ENCODE assay signal across 10 cellular contexts in the genomic region with DNA sequence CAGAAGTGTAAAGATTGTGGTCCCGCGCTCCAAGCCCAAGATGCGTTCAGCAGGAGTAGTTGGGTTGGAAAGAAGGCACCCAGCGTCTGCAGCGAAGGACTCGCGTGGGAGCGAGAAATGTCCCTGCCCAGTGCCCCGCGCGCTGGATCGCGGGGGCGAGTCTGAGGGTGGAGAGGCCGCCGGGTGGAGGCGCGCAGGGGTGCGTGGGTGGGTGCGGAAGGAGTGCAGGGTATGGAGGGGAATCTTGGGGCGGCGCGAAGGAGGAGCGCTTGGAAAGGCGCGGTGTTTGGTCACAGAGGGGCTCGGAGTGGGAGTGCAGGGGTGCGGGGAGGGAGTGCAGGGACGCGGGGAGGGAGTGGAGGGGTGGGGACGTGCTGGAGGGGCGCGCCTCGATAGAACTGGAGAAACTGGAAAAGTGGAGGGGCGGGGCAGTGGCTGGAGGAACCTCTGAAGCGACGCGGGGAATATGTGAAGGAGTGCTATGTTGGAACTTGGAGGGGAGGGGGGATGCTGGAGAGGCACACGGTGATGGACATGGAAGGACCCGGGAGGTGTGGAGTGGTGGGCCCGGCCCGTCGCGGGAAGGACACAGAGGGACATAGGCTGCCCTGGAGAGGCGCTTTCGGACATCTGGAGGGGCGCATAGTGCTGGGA. TPM values are rescaled to one million over a fixed set of nuclear protein-coding genes. Genes with fewer than 3 reads are reported as not detected.
A peak's percentile ranks its signal among the peaks of the same experiment; 100 is the strongest.
DNase-seq lines count a peak whose midpoint lies in the region; ATAC-seq, FAIRE-seq and TF ChIP-seq lines count a peak whose summit lies in the region.
"Had no signal": no experiment of that assay in that cellular context is flagged by ENCODE, and none has a peak within 500 bp of the region (broad histone marks: within the 10 kb centered on the region; RNA-seq: fewer than 3 reads in every experiment).

No MANE protein-coding gene starts in this region.

- no TSS peak for BruUV-seq in PC-9 (replicated peaks; lab: Mats Ljungman, UMichigan)

- H3K4me3 ChIP-seq in BJ (ENCODE audit: low read depth, low read length) (peak overlapping the region; percentile 39), gastroesophageal sphincter (peak overlapping the region; percentile 6 to 52), PC-9 (no peak overlapping the region)

- no peaks in the 10 kb centered on the region for H3K9me2 ChIP-seq in PC-9 (ENCODE audit: insufficient read depth)

- POLR2A ChIA-PET in BJ (lab: Charles Lee) (no interaction called here), PC-9 (lab: Charles Lee; ENCODE audit: unreplicated experiment) (no interaction called here)

- peaks cover 4% of the 10 kb centered on the region for H3K27me3 ChIP-seq in BJ (ENCODE audit: control insufficient read depth, insufficient read depth, low read length)
- peaks cover 38% of the 10 kb centered on the region for H3K27me3 ChIP-seq in gastroesophageal sphincter
- peaks cover 21% of the 10 kb centered on the region for H3K27me3 ChIP-seq in PC-9 (ENCODE audit: insufficient read depth, low read depth)

- H3K27ac ChIP-seq in gastroesophageal sphincter (peak overlapping the region in 2 of 4 donors; percentile 16 to 52), PC-9 (no peak overlapping the region)

- WGBS in gastroesophageal sphincter (ENCODE audit: low coverage in 1 of 2), 2 donors, result 0 to 1% methylated on average over 14 to 20 of the region's 47 CpGs

- H3K36me3 ChIP-seq in BJ (ENCODE audit: control insufficient read depth, insufficient read depth, low read length) (no peaks in the 10 kb centered on the region), gastroesophageal sphincter (no peaks in the 10 kb centered on the region), PC-9 (ENCODE audit: low read depth) (no peaks in the 10 kb centered on the region)

- DNase-seq in BJ (ENCODE audit: low read depth) (no peak), NCI-H526 (lab: John Stamatoyannopoulos, UW) (peak; percentile 15 to 78), osteocyte (ENCODE audit: extremely low spot score, unreplicated experiment) (no peak), GM12892 (ENCODE audit: insufficient read length) (no peak), SW480 (ENCODE audit: low spot score) (no peak), PC-9 (no peak)
- DNase-seq: NCI-H510A treated with DMSO at 0.1 percent for 48 hours had no signal

- H3K4me1 ChIP-seq in gastroesophageal sphincter (peaks cover 0 to 18% (median 0%) of the 10 kb centered on the region in 3 donors), PC-9 (replicated peaks; ENCODE audit: insufficient read depth) (no peaks in the 10 kb centered on the region)

- H3F3A ChIP-seq in PC-9 (ENCODE audit: insufficient read depth, low read depth), result no peaks in the 10 kb centered on the region

- CTCF ChIA-PET in BJ (lab: Yijun Ruan, JAX), result no interaction called here
- CTCF ChIA-PET in PC-9 (lab: Charles Lee), result no interaction called here

- FAIRE-seq in GM12892 (lab: Jason Lieb, UNC), result no peak

- peaks cover 14% of the 10 kb centered on the region for H3K27me3 Mint-ChIP-seq in osteocyte (ENCODE audit: unreplicated experiment)

- no peak for TF ChIP-seq EP300 in gastroesophageal sphincter (IDR thresholded peaks at IDR 0.05)

- no peaks in the 10 kb centered on the region for H3K79me2 ChIP-seq in PC-9 (ENCODE audit: low read depth)

- H3K27ac Mint-ChIP-seq in osteocyte (ENCODE audit: unreplicated experiment), result no peak overlapping the region

- H3K36me3 Mint-ChIP-seq in osteocyte (ENCODE audit: unreplicated experiment), result no peaks in the 10 kb centered on the region

- peak overlapping the region; percentile 84 for H3K4me3 Mint-ChIP-seq in osteocyte (ENCODE audit: unreplicated experiment)

- H3K9me3 ChIP-seq in gastroesophageal sphincter, result no peaks in the 10 kb centered on the region
- H3K9me3 ChIP-seq in PC-9 (ENCODE audit: insufficient read depth, low read depth), result no peaks in the 10 kb centered on the region

- TF ChIP-seq POLR2A in gastroesophageal sphincter (IDR thresholded peaks at IDR 0.05) (no peak), GM12892 (IDR thresholded peaks at IDR 0.05; ENCODE audit: low read depth, low read length) (no peak), GM18505 (IDR thresholded peaks at IDR 0.05; ENCODE audit: borderline replicate concordance, extremely low read depth, insufficient read depth, insufficient read length) (no peak)

- intact Hi-C loops in PC-9 (cut with micrococcal nuclease; ENCODE audit: unreplicated experiment), result no loop called here

- no peak overlapping the region for H2AFZ ChIP-seq in PC-9

- no peaks in the 10 kb centered on the region for H3K9me3 Mint-ChIP-seq in osteocyte (ENCODE audit: unreplicated experiment)

- ATAC-seq in gastroesophageal sphincter, result peak; percentile 44
- no peak for ATAC-seq in GM18505 (IDR thresholded peaks at IDR 0.05; ENCODE audit: unreplicated experiment)
- ATAC-seq: left lobe of liver had no signal

- H3K4me1 Mint-ChIP-seq in osteocyte (ENCODE audit: unreplicated experiment), result peaks cover 12% of the 10 kb centered on the region

- no peaks in the 10 kb centered on the region for H4K20me1 ChIP-seq in PC-9 (ENCODE audit: insufficient read depth)

- H3K4me2 ChIP-seq in PC-9, result no peak overlapping the region

- TF ChIP-seq CTCF in BJ (IDR thresholded peaks at IDR 0.05; ENCODE audit: insufficient read depth, low read depth, low read length), result no peak
- TF ChIP-seq CTCF in gastroesophageal sphincter (IDR thresholded peaks at IDR 0.05), result peak in 1 of 4 experiments; percentile 2
- peak; percentile 39 for TF ChIP-seq CTCF in osteocyte (IDR thresholded peaks at IDR 0.05)
- no peak for TF ChIP-seq CTCF in PC-9 (conservative IDR thresholded peaks at IDR 0.05)

RNA-seq across cellular contexts. Expression of a gene that starts 21.1 kb away (rescaled TPM):
- polyA plus RNA-seq in BJ (2011; rRNA removed), result 0.29 and 0.34 TPM in 2 replicates
- 0.15 and 0.28 TPM in 2 replicates for polyA minus RNA-seq in BJ (2011; rRNA and poly(A)+ RNA removed)
- total RNA-seq in gastroesophageal sphincter, result 1 to 10 TPM in 3 of 4 donors, not detected in 1; 1.3 to 1.6 (median 1.4) TPM
- 0.29 and 0.70 TPM in 2 replicates for total RNA-seq in osteocyte
- not detected for polyA plus RNA-seq in GM12892 (2012; ENCODE audit: missing spikeins)
- not detected in 2 replicates for total RNA-seq in PC-9 (2021)
- total RNA-seq: left lobe of liver had no signal

Comparison
In these comparisons a context has a peak if more than half of its experiments do, and no peak if none do; other contexts are left out.
1. DNase-seq: peak in NCI-H526 (2 of 2); none in BJ (single experiment), osteocyte (single experiment), GM12892 (single experiment), SW480 (single experiment) and PC-9 (0 of 2).